In the genomic region with DNA sequence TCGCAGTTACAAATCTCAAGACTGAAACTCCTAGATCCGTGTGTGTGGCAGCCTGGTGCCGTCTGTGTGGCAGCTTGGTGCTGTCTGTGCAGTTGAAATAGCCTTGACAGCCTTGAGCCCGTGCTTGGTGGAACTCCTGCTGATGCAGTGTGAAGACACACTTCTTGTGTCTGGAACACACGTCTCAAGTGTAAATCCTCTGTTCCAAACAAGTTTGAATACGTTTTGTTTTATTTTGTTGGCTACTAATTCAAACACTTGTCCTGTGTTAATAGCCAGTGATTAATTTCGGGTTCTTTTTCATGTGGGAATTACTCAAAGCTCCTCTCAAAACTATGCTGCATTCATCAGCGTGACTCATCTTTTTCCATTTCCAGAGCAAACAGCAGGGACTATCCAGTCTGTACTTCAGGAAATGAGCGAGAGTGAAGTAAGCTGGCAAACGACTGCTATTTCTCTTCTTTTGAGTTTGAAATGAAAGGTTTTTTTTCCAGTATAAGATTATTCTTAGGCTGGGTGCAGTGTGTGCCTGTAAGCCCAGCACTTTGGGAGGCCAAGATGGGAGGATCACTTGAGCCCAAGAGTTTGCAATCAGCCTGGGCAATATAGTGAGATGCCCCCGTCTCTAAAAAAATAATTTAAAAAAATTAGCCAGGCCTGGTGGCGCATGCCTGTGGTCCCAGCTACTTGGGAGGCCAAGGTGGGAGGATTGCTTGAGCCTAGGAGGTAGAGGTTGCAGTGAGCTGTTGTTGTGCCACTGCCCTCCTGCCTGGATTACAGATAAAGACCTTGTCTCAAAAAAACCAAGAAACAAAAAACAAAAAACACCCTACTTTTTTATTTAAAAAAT, we compare ENCODE assay signal across 10 cellular contexts.
DNase-seq lines count a peak whose midpoint lies in the region; ATAC-seq, FAIRE-seq and TF ChIP-seq lines count a peak whose summit lies in the region.
"Had no signal": no experiment of that assay in that cellular context is flagged by ENCODE, and none has a peak within 500 bp of the region (broad histone marks: within the 10 kb centered on the region; RNA-seq: fewer than 3 reads in every experiment).

No MANE protein-coding gene starts in this region.

- ATAC-seq in GM19467 (IDR thresholded peaks at IDR 0.05; ENCODE audit: unreplicated experiment): no peak
- ATAC-seq: natural killer cell had no signal

- H3K9me3 ChIP-seq in HEK293 (ENCODE audit: control insufficient read depth, insufficient read depth, low read depth, low read length) (no peaks in the 10 kb centered on the region), kidney (ENCODE audit: control insufficient read depth in 1 of 2, low read length in 2 of 2) (peaks cover 0 to 8% of the 10 kb centered on the region in 2 donors)
- H3K9me3 ChIP-seq: thyroid gland had no signal

- H3K36me3 ChIP-seq in HEK293 (ENCODE audit: control insufficient read depth in 2 of 2, insufficient read depth in 1 of 2, low read length in 2 of 2) (no peaks in the 10 kb centered on the region), kidney (ENCODE audit: control insufficient read depth in 1 of 2, insufficient read depth in 2 of 2, low read length in 2 of 2) (no peaks in the 10 kb centered on the region)
- H3K36me3 ChIP-seq: thyroid gland had no signal

- H3K4me1 Mint-ChIP-seq in brain: peaks cover 9% of the 10 kb centered on the region

- TF ChIP-seq CTCF in AG04449 (IDR thresholded peaks at IDR 0.05; ENCODE audit: insufficient read depth, low read length, missing control alignments) (no peak), HEK293 (tag by site-specific recombination; IDR thresholded peaks at IDR 0.05) (no peak), brain (conservative IDR thresholded peaks at IDR 0.05) (no peak), kidney (IDR thresholded peaks at IDR 0.05; ENCODE audit: borderline replicate concordance, extremely low read depth, insufficient read depth) (no peak)

- POLR2A ChIA-PET in AG04449 (lab: Yijun Ruan, JAX): interaction anchor here (0.8 to 1.3 kb wide), 5 partner anchors 12 to 292 kb away, joined by 3 to 5 read pairs (median 3); no protein-coding TSS in a partner anchor
- POLR2A ChIA-PET in HEK293 (lab: Yijun Ruan, JAX): no interaction called here

- no peak overlapping the region for H3K27ac ChIP-seq in HEK293 (ENCODE audit: extremely low read depth, low read depth, low read length)
- H3K27ac ChIP-seq in kidney (ENCODE audit: low read depth in 2 of 2, low read length in 2 of 2): no peak overlapping the region
- H3K27ac ChIP-seq: thyroid gland had no signal

- FAIRE-seq in kidney (lab: Jason Lieb, UNC): no peak

- H3K4me3 ChIP-seq in AG04449 (ENCODE audit: low read depth, low read length) (peak overlapping the region; percentile 43), HEK293 (ENCODE audit: low read depth, low read length) (no peak overlapping the region), kidney (ENCODE audit: low read length in 2 of 2) (no peak overlapping the region)
- H3K4me3 ChIP-seq: thyroid gland had no signal

- H3K36me3 Mint-ChIP-seq in brain: no peaks in the 10 kb centered on the region

- H3K27me3 Mint-ChIP-seq in brain: peaks cover 2% of the 10 kb centered on the region

- CTCF ChIA-PET in AG04449 (lab: Yijun Ruan, JAX) (interaction anchor here (1.0 kb wide), 1 partner anchor 23 kb away, joined by 3 read pairs; no protein-coding TSS in a partner anchor), HEK293 (lab: Yijun Ruan, JAX) (interaction anchor here (0.7 kb wide), 1 partner anchor 25 kb away, joined by 3 read pairs; no protein-coding TSS in a partner anchor)

- intact Hi-C loops in kidney (cut with DNase I): no loop called here

- H3K4me3 Mint-ChIP-seq in brain: peak overlapping the region in 1 of 5 experiments; percentile 36
- H3K4me3 Mint-ChIP-seq: natural killer cell had no signal

- H3K9ac ChIP-seq in kidney (ENCODE audit: low read length in 2 of 2): no peak overlapping the region

- H3K4me1 ChIP-seq in HEK293 (ENCODE audit: control insufficient read depth, insufficient read depth, low read length) (no peaks in the 10 kb centered on the region), kidney (ENCODE audit: control insufficient read depth in 1 of 2, insufficient read depth in 1 of 2, low read depth in 1 of 2, low read length in 2 of 2) (no peaks in the 10 kb centered on the region)
- H3K4me1 ChIP-seq: thyroid gland had no signal

- H3K27ac Mint-ChIP-seq in brain: peak overlapping the region in 3 of 5 experiments; percentile 50 to 81 (median 73)
- H3K27ac Mint-ChIP-seq: natural killer cell had no signal

- peak; percentile 75 for DNase-seq in AG04449 (ENCODE audit: low read depth, low spot score)
- DNase-seq in lung microvascular endothelial cell (ENCODE audit: low read depth in 2 of 2): peak; percentile 96 to 98
- DNase-seq in activated effector memory CD4-positive, alpha-beta T cell treated with anti-CD3 and anti-CD28 coated beads, Interleukin-2, amount 50 U/mL, for 16 hours: no peak
- no peak for DNase-seq in NCI-H526 treated with DMSO at 0.1 percent for 48 hours (lab: John Stamatoyannopoulos, UW)
- no peak for DNase-seq in kidney
- DNase-seq: natural killer cell, thyroid gland had no signal

- H3K9me3 Mint-ChIP-seq in brain: peaks cover 2 to 13% (median 3%) of the 10 kb centered on the region in 5 experiments

TF ChIP-seq in HEK293, 187 proteins besides CTCF, POLR2A, EP300 and RAD21:
- TF ChIP-seq SETDB1 (IDR thresholded peaks at IDR 0.05; ENCODE audit: insufficient read length, low read length): peak; percentile 65
- TF ChIP-seq, protein P1, sequence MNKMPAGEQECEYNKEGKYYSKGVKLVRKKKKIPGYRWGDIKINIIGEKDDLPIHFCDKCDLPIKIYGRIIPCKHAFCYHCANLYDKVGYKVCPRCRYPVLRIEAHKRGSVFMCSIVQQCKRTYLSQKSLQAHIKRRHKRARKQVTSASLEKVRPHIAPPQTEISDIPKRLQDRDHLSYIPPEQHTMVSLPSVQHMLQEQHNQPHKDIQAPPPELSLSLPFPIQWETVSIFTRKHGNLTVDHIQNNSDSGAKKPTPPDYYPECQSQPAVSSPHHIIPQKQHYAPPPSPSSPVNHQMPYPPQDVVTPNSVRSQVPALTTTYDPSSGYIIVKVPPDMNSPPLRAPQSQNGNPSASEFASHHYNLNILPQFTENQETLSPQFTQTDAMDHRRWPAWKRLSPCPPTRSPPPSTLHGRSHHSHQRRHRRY (tag by site-specific recombination; IDR thresholded peaks at IDR 0.05): no peak
- TF ChIP-seq ZNF423 (tag by site-specific recombination; IDR thresholded peaks at IDR 0.05): no peak
- TF ChIP-seq ZNF843 (tag by site-specific recombination; IDR thresholded peaks at IDR 0.05): no peak
- 0 out of 2 replicates have a peak, but pooled peaks have one; percentile 22 for TF ChIP-seq ZNF660 (tag by site-specific recombination; IDR thresholded peaks at IDR 0.05)
- TF ChIP-seq, protein P2, sequence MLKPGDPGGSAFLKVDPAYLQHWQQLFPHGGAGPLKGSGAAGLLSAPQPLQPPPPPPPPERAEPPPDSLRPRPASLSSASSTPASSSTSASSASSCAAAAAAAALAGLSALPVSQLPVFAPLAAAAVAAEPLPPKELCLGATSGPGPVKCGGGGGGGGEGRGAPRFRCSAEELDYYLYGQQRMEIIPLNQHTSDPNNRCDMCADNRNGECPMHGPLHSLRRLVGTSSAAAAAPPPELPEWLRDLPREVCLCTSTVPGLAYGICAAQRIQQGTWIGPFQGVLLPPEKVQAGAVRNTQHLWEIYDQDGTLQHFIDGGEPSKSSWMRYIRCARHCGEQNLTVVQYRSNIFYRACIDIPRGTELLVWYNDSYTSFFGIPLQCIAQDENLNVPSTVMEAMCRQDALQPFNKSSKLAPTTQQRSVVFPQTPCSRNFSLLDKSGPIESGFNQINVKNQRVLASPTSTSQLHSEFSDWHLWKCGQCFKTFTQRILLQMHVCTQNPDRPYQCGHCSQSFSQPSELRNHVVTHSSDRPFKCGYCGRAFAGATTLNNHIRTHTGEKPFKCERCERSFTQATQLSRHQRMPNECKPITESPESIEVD (tag by site-specific recombination; IDR thresholded peaks at IDR 0.05): 0 out of 2 replicates have a peak, but pooled peaks have one; percentile 16

Comparison
In these comparisons a context has a peak if more than half of its experiments do, and no peak if none do; other contexts are left out.
1. DNase-seq: peak in AG04449 (single experiment) and lung microvascular endothelial cell (2 of 2); none in activated effector memory CD4-positive, alpha-beta T cell treated with anti-CD3 and anti-CD28 coated beads, Interleukin-2, amount 50 U/mL, for 16 hours (single experiment), NCI-H526 treated with DMSO at 0.1 percent for 48 hours (single experiment) and kidney (single experiment).